24 cellular contexts compared by ENCODE assay signal in the genomic region with DNA sequence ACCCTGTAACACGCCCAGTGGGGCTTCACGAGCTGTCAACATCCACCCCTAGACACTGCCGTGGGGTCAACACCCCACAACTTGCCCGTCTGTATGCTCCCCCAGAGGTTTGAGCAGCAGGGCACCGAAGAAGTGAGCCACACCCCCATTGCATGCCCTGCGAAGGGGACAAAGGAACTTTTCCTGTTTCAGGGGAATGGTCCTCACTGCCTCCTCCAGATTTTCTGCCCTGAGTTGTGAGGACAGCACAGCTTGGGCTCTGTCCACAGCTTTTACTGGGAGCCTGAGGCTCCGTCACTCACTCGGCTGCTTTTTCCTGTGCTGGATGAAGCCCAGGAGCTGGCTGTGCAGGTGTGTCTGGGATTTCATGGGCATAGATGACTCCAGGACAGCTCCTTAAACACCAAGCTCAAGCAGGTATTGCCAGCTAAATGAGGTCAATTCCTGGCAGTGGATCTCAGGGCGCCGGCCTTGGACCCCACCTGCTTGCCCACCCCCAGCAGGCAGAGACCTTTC. TPM values are rescaled to one million over a fixed set of nuclear protein-coding genes. Genes with fewer than 3 reads are reported as not detected.
"Had no signal": no experiment of that assay in that cellular context is flagged by ENCODE, and none has a peak within 500 bp of the region (broad histone marks: within the 10 kb centered on the region; RNA-seq: fewer than 3 reads in every experiment).

No MANE protein-coding gene starts in this region.

- H3K27me3 ChIP-seq: colonic mucosa, esophagus muscularis mucosa, gastroesophageal sphincter, pancreas, right atrium auricular region, testis had no signal

- H3K9me3 Mint-ChIP-seq: dendritic cell treated with granulocyte-macrophage colony-stimulating factor and Interleukin-4, amounts not matched to agents 40 ng/mL and 50 ng/mL, for 4 days; endodermal cell; naive thymus-derived CD8-positive, alpha-beta T cell; nephron progenitor cell; stimulated activated memory B cell treated with anti-CD40 and anti-IgM and Interleukin-4, amounts not matched to agents 10 μg/mL and 1 μg/mL and 100 μg/mL, for 72 hours; type B pancreatic cell had no signal

- H3K4me1 Mint-ChIP-seq: nephron progenitor cell; stimulated activated memory B cell treated with anti-CD40 and anti-IgM and Interleukin-4, amounts not matched to agents 10 μg/mL and 1 μg/mL and 100 μg/mL, for 72 hours had no signal

- H3K36me3 ChIP-seq: colonic mucosa, esophagus muscularis mucosa, gastroesophageal sphincter, lower lobe of right lung, pancreas, right atrium auricular region, tibial artery had no signal

- H3K4me3 ChIP-seq: colonic mucosa, esophagus muscularis mucosa, gastroesophageal sphincter, lower lobe of right lung, pancreas, right atrium auricular region, testis, tibial artery had no signal

- H3K27ac ChIP-seq: colonic mucosa, esophagus muscularis mucosa, foreskin keratinocyte, gastroesophageal sphincter, lower lobe of right lung, pancreas, right atrium auricular region, testis, tibial artery had no signal

- DNase-seq: colonic mucosa; effector CD8-positive, alpha-beta T cell; endodermal cell; foreskin keratinocyte; left ventricle myocardium superior; lower lobe of right lung; naive thymus-derived CD8-positive, alpha-beta T cell; nephron progenitor cell; occipital lobe; pancreas; stimulated activated CD4-positive, alpha-beta T cell treated with anti-CD3 and anti-CD28 coated beads, Interleukin-4, amount 100 ng/mL, for 4 hours; stimulated activated naive CD8-positive, alpha-beta T cell treated with anti-CD3 and anti-CD28 coated beads, Interleukin-15, Interleukin-2, amounts not matched to agents 100 U/mL and 50 U/mL, for 24 hours; testis; tibial artery had no signal

- H3K27ac Mint-ChIP-seq: dendritic cell treated with granulocyte-macrophage colony-stimulating factor and Interleukin-4, amounts not matched to agents 40 ng/mL and 50 ng/mL, for 4 days; endodermal cell; nephron progenitor cell; stimulated activated memory B cell treated with anti-CD40 and anti-IgM and Interleukin-4, amounts not matched to agents 10 μg/mL and 1 μg/mL and 100 μg/mL, for 72 hours; type B pancreatic cell had no signal

- H3K36me3 Mint-ChIP-seq: naive thymus-derived CD8-positive, alpha-beta T cell; stimulated activated memory B cell treated with anti-CD40 and anti-IgM and Interleukin-4, amounts not matched to agents 10 μg/mL and 1 μg/mL and 100 μg/mL, for 72 hours; type B pancreatic cell had no signal

- H3K4me3 Mint-ChIP-seq: dendritic cell treated with granulocyte-macrophage colony-stimulating factor and Interleukin-4, amounts not matched to agents 40 ng/mL and 50 ng/mL, for 4 days; endodermal cell; naive thymus-derived CD8-positive, alpha-beta T cell; nephron progenitor cell; stimulated activated memory B cell treated with anti-CD40 and anti-IgM and Interleukin-4, amounts not matched to agents 10 μg/mL and 1 μg/mL and 100 μg/mL, for 72 hours; type B pancreatic cell had no signal

- H3K4me1 ChIP-seq: colonic mucosa, esophagus muscularis mucosa, foreskin keratinocyte, gastroesophageal sphincter, lower lobe of right lung, pancreas, right atrium auricular region, testis, tibial artery had no signal

- H3K9me3 ChIP-seq: colonic mucosa, esophagus muscularis mucosa, gastroesophageal sphincter, lower lobe of right lung, pancreas, right atrium auricular region, testis, tibial artery had no signal

- ATAC-seq: foreskin keratinocyte; gastroesophageal sphincter; left ventricle myocardium superior; lower lobe of right lung; naive thymus-derived CD8-positive, alpha-beta T cell; pancreas; sciatic nerve; stimulated activated memory B cell treated with anti-CD40 and anti-IgM and Interleukin-4, amounts not matched to agents 10 μg/mL and 1 μg/mL and 100 μg/mL, for 72 hours; stimulated activated naive CD8-positive, alpha-beta T cell treated with anti-CD3 and anti-CD28 coated beads, Interleukin-15, Interleukin-2, amounts not matched to agents 100 U/mL and 50 U/mL, for 24 hours had no signal

- H3K27me3 Mint-ChIP-seq: dendritic cell treated with granulocyte-macrophage colony-stimulating factor and Interleukin-4, amounts not matched to agents 40 ng/mL and 50 ng/mL, for 4 days; naive thymus-derived CD8-positive, alpha-beta T cell; stimulated activated memory B cell treated with anti-CD40 and anti-IgM and Interleukin-4, amounts not matched to agents 10 μg/mL and 1 μg/mL and 100 μg/mL, for 72 hours had no signal

RNA-seq across cellular contexts. Expression of a gene that starts 40.2 kb away (rescaled TPM):
- total RNA-seq: endodermal cell; epithelial cell of proximal tubule; foreskin keratinocyte; gastroesophageal sphincter; naive thymus-derived CD8-positive, alpha-beta T cell; occipital lobe; skeletal muscle tissue had no signal
- polyA plus RNA-seq: foreskin keratinocyte; keratinocyte; naive thymus-derived CD8-positive, alpha-beta T cell had no signal
